1 cellular context compared by ENCODE assay signal in the genomic region with DNA sequence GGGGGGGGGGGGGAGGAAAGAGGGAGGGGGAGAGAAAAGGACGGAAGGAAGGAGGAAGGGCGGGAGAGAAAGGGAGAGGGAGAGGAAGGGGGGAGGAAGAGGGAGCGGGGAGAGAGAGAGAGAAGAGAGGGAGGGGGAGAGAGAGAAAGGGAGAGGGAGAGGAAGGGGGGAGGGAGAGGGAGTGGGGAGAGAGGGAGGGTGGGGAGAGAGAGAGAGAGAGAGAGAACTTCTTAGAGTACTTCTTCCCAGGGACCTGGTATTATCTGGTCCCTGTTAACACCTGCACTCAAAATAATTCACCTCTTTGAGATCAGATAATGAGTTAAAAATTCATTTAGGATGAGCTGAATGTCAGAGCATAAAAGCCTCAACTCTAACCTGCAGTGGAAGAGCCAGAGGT.
TF ChIP-seq lines count a peak whose summit lies in the region.

No MANE protein-coding gene starts in this region.

TF ChIP-seq in HepG2, 621 proteins besides CTCF, POLR2A, EP300 and RAD21:
- TF ChIP-seq PCBP1 (IDR thresholded peaks at IDR 0.05; ENCODE audit: borderline replicate concordance, low read depth, low read length) (0 out of 2 replicates have a peak, but pooled peaks have one; percentile 36), HNRNPK (IDR thresholded peaks at IDR 0.05; ENCODE audit: low read depth, low read length, poor library complexity, severe bottlenecking) (peak; percentile 82)
- TF ChIP-seq, protein P1, sequence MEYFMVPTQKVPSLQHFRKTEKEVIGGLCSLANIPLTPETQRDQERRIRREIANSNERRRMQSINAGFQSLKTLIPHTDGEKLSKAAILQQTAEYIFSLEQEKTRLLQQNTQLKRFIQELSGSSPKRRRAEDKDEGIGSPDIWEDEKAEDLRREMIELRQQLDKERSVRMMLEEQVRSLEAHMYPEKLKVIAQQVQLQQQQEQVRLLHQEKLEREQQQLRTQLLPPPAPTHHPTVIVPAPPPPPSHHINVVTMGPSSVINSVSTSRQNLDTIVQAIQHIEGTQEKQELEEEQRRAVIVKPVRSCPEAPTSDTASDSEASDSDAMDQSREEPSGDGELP (IDR thresholded peaks at IDR 0.05; ENCODE audit: borderline replicate concordance, low read depth) = no peak
- TF ChIP-seq, protein P2, sequence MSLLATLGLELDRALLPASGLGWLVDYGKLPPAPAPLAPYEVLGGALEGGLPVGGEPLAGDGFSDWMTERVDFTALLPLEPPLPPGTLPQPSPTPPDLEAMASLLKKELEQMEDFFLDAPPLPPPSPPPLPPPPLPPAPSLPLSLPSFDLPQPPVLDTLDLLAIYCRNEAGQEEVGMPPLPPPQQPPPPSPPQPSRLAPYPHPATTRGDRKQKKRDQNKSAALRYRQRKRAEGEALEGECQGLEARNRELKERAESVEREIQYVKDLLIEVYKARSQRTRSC (CRISPR knock-in tag; IDR thresholded peaks at IDR 0.05; ENCODE audit: low read depth) = no peak
